Comparison of ENCODE assay signal across 7 cellular contexts in the genomic region with DNA sequence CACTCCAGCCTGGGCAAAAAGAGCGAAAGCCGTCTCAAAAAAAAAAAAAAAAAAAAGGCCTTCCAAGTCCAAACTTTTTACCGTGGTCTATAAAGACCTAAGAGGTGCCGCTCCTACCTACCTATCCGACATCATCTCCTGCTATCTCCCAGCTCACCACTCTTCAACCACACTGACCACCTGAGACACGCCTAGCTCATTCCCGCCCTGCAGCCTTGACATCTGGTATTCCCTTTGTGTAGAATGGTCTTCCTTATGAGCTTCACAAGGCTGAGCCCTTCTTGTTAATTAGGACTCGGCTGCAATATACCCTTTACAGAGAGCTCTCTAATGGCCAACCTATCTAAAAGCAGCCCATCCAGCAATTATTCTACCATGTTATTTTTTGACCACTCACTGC. TPM values are rescaled to one million over a fixed set of nuclear protein-coding genes. Genes with fewer than 3 reads are reported as not detected.
DNase-seq lines count a peak whose midpoint lies in the region; ATAC-seq and TF ChIP-seq lines count a peak whose summit lies in the region.

No MANE protein-coding gene starts in this region.

- peak overlapping the region; percentile 95 for H3K4me3 ChIP-seq in SU-DHL-6 (ENCODE audit: insufficient read depth, low read length, poor library complexity, severe bottlenecking)
- peak overlapping the region; percentile 64 to 99 (median 88) for H3K4me3 ChIP-seq in skin epidermis

- no peaks in the 10 kb centered on the region for H3K9me3 Mint-ChIP-seq in H9

- H3K79me1 ChIP-seq in H9 (ENCODE audit: insufficient read depth, low read depth, low read length, poor library complexity, severe bottlenecking): peaks cover 5% of the 10 kb centered on the region

- TF ChIP-seq CTCF in H9 (conservative IDR thresholded peaks at IDR 0.05): no peak
- no peak for TF ChIP-seq CTCF in SU-DHL-6 (IDR thresholded peaks at IDR 0.05; ENCODE audit: insufficient read depth, low read length, poor library complexity, severe bottlenecking)
- TF ChIP-seq CTCF in foreskin keratinocyte (conservative IDR thresholded peaks at IDR 0.05): no peak

- H3K9me3 ChIP-seq in H9 (ENCODE audit: control insufficient read depth, low read depth, low read length) (no peaks in the 10 kb centered on the region), SU-DHL-6 (ENCODE audit: insufficient read depth, low read length) (no peaks in the 10 kb centered on the region)

- H3K9me2 ChIP-seq in SU-DHL-6 (replicated peaks; ENCODE audit: insufficient read depth, low read length): no peaks in the 10 kb centered on the region

- H4K20me1 ChIP-seq in H9 (ENCODE audit: control insufficient read depth, insufficient read depth, insufficient read length): no peaks in the 10 kb centered on the region
- no peaks in the 10 kb centered on the region; the same call in 1 of the 2 replicates for H4K20me1 ChIP-seq in SU-DHL-6 (ENCODE audit: low read depth, low read length)

- no CpG with 5 or more reads among the region's 8 CpGs for WGBS in H9 (ENCODE audit: extremely low coverage, insufficient read length, low lambda C conversion rate)

- peak overlapping the region; percentile 94 to 98 for H3K4me3 Mint-ChIP-seq in H9

- peaks cover 11 to 13% of the 10 kb centered on the region in 2 experiments for H3K4me1 Mint-ChIP-seq in H9

- H3K27ac ChIP-seq in H9 (ENCODE audit: insufficient read length, low read depth, low read length) (no peak overlapping the region), SU-DHL-6 (ENCODE audit: low read depth, low read length) (no peak overlapping the region), foreskin keratinocyte (peak overlapping the region; percentile 48), skin epidermis (peak overlapping the region in 18 of 21 experiments; percentile 52 to 92 (median 84))

- H4K5ac ChIP-seq in H9 (ENCODE audit: insufficient read length, low read depth, low read length): no peak overlapping the region

- H4K8ac ChIP-seq in H9 (replicated peaks; ENCODE audit: insufficient read length, low read depth, low read length): no peak overlapping the region

- peaks cover 7 to 39% (median 25%) of the 10 kb centered on the region in 3 experiments; a peak in 6 of 7 replicates for H3K36me3 Mint-ChIP-seq in H9 (ENCODE audit: insufficient read depth in 1 of 3, low read depth in 3 of 3)

- H3K27me3 ChIP-seq in H9 (ENCODE audit: insufficient read depth, low read length) (no peaks in the 10 kb centered on the region), SU-DHL-6 (ENCODE audit: low read length) (no peaks in the 10 kb centered on the region), foreskin keratinocyte (no peaks in the 10 kb centered on the region)

- H3K56ac ChIP-seq in H9 (ENCODE audit: insufficient read length, low read depth, low read length): no peak overlapping the region

- DNase-seq in H9 (no peak), foreskin keratinocyte (no peak), NCI-H1105 (lab: John Stamatoyannopoulos, UW) (no peak)

- peaks cover 6% of the 10 kb centered on the region; the same call in 1 of the 2 replicates for H3K79me2 ChIP-seq in H9 (ENCODE audit: insufficient read depth, low read length)
- peaks cover 34% of the 10 kb centered on the region for H3K79me2 ChIP-seq in SU-DHL-6 (ENCODE audit: insufficient read depth, low read length)

- no peak overlapping the region for H2AK5ac ChIP-seq in H9 (ENCODE audit: insufficient read length, low read length)

- peak overlapping the region; percentile 92 for H3K9ac ChIP-seq in H9 (ENCODE audit: extremely low read depth, insufficient read length, low read length)
- H3K9ac ChIP-seq in SU-DHL-6 (ENCODE audit: low read length): peak overlapping the region; percentile 85

- H3T11ph ChIP-seq in H9 (ENCODE audit: low read length): no peak overlapping the region

- H3K18ac ChIP-seq in H9 (ENCODE audit: insufficient read length, low read depth, low read length): no peak overlapping the region

- H3K4me2 ChIP-seq in H9 (ENCODE audit: insufficient read depth, insufficient read length, low read length): peak overlapping the region; percentile 90
- peak overlapping the region; percentile 97 for H3K4me2 ChIP-seq in SU-DHL-6 (ENCODE audit: low read depth, low read length, poor library complexity, severe bottlenecking)

- H3F3A ChIP-seq in SU-DHL-6 (ENCODE audit: insufficient read depth): peaks cover 19% of the 10 kb centered on the region

- H3K4me1 ChIP-seq in H9 (ENCODE audit: insufficient read depth, low read length) (no peaks in the 10 kb centered on the region), foreskin keratinocyte (no peaks in the 10 kb centered on the region)

- H2BK12ac ChIP-seq in H9 (ENCODE audit: insufficient read length, low read depth, low read length): no peak overlapping the region

- H4K91ac ChIP-seq in H9 (ENCODE audit: insufficient read length, low read depth, low read length): no peak overlapping the region

- ATAC-seq in foreskin keratinocyte: no peak
- ATAC-seq in GM21423 (IDR thresholded peaks at IDR 0.05; ENCODE audit: unreplicated experiment): no peak
- no peak for ATAC-seq in HG02571 (IDR thresholded peaks at IDR 0.05; ENCODE audit: unreplicated experiment)

- no peak overlapping the region for H2BK120ac ChIP-seq in H9 (ENCODE audit: low read depth, low read length, poor library complexity, severe bottlenecking)

- H3K27ac Mint-ChIP-seq in H9: peak overlapping the region; percentile 20 to 98 (median 88); a peak in 5 of 7 replicates

- no peak overlapping the region for H2BK20ac ChIP-seq in H9 (ENCODE audit: low read depth, low read length, poor library complexity, severe bottlenecking)

- H3K23ac ChIP-seq in H9 (ENCODE audit: insufficient read length, low read depth, low read length): no peak overlapping the region

- H3K36me3 ChIP-seq in SU-DHL-6 (ENCODE audit: low read length): peaks cover 10% of the 10 kb centered on the region; the same call in 1 of the 2 replicates

- H3K23me2 ChIP-seq in H9 (ENCODE audit: insufficient read length, low read depth, low read length, poor library complexity, severe bottlenecking): peaks cover 6% of the 10 kb centered on the region

- no peak overlapping the region for H2BK15ac ChIP-seq in H9 (ENCODE audit: low read depth, low read length)

- H3K4ac ChIP-seq in H9 (ENCODE audit: low read depth, low read length): no peak overlapping the region

- no peak overlapping the region; the same call in 1 of the 2 replicates for H3K14ac ChIP-seq in H9 (ENCODE audit: insufficient read depth, low read length)

- H2AFZ ChIP-seq in H9 (ENCODE audit: low read length) (no peak overlapping the region), SU-DHL-6 (ENCODE audit: low read depth, low read length, severe bottlenecking) (peak overlapping the region; percentile 78)

- H3K27me3 Mint-ChIP-seq in H9 (ENCODE audit: low read depth): no peaks in the 10 kb centered on the region; the same call in 1 of the 2 replicates

- H2BK5ac ChIP-seq in H9 (ENCODE audit: insufficient read length, low read length): no peak overlapping the region

RNA-seq across cellular contexts. Expression of a gene that starts 0.7 kb away (rescaled TPM):
- 81.2 and 82.7 TPM in 2 replicates for total RNA-seq in H9 (2021)
- 47.4 and 68.3 TPM in 2 replicates for total RNA-seq in foreskin keratinocyte
- polyA plus RNA-seq in foreskin keratinocyte: 114 and 133 TPM in 2 replicates

RNA-seq across cellular contexts. Expression of a gene that starts 17.2 kb away (rescaled TPM):
- total RNA-seq in H9 (2021) (67.0 and 73.2 TPM in 2 replicates), foreskin keratinocyte (32.6 and 35.6 TPM in 2 replicates)
- polyA plus RNA-seq in foreskin keratinocyte: 37.2 and 43.3 TPM in 2 replicates

RNA-seq across cellular contexts. Expression of a gene that starts 41.0 kb away (rescaled TPM):
- total RNA-seq in H9 (2021) (28.9 and 33.2 TPM in 2 replicates), foreskin keratinocyte (15.2 and 15.3 TPM in 2 replicates)
- polyA plus RNA-seq in foreskin keratinocyte: 9.5 and 11.0 TPM in 2 replicates

Comparison
In these comparisons a context has a peak if more than half of its experiments do, and no peak if none do; other contexts are left out.
1. H3K27ac ChIP-seq: peak in foreskin keratinocyte (single experiment) and skin epidermis (18 of 21); none in H9 (single experiment) and SU-DHL-6 (single experiment).